In the genomic region with DNA sequence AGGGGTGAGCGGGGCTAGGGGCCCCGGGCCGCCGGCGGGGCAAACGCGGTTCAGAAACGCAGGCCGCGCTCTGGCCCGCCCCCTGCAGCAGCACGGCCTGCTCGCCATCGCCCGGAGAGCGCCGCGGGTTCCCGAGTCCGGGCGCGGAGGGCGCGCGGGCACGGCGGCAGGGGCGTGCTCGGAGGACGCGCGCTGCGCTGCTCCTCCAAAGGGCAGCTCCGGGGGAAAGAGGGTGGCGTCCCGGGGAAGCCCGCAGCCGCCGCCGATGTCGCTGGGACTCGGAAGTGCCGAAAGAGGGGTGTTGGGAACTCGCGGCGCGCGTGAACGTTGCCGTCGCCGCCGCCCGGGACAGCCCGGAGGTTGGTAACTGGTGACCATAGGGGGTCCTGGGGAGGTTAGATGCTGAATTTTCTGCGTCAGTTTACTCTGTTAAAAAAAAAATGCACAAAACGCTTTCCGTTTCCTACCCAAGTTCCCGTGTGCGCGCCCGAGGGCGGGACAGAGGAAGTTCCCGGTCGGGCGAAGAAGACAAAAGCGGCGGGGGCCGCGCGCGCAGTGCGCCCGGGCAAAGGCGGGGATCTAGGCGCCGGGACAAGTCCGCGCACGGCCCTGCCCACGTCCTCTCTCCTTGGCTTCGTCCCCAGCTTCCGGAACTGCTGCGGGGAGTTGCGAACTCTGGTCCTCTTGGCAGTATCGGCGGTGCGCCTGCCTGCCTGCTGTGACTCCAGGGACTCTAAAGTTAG, we compare ENCODE assay signal across 8 cellular contexts. TPM values are rescaled to one million over a fixed set of nuclear protein-coding genes. Genes with fewer than 3 reads are reported as not detected.
A peak's percentile ranks its signal among the peaks of the same experiment; 100 is the strongest.
DNase-seq lines count a peak whose midpoint lies in the region; ATAC-seq and TF ChIP-seq lines count a peak whose summit lies in the region.

Gene HHAT, plus strand, starts transcription at position 157 of the 743 bp plus-strand sequence. CDS start 20,074 bp downstream, outside the sequence.

- 0% methylated on average over 3 to 10 of the region's 88 CpGs for WGBS in esophagus squamous epithelium, 2 donors

- H3K4me1 ChIP-seq in esophagus squamous epithelium, result peaks cover 9 to 47% (median 22%) of the 10 kb centered on the region in 3 donors
- H3K4me1 ChIP-seq in muscle layer of duodenum (ENCODE audit: control insufficient read depth in 1 of 2, insufficient read depth in 2 of 2, low read length in 2 of 2), result peaks cover 10 to 20% of the 10 kb centered on the region in 2 donors

- peak in 2 of 4 donors; percentile 50 to 64 for TF ChIP-seq POLR2A in esophagus squamous epithelium (IDR thresholded peaks at IDR 0.05)

- H3K9me3 ChIP-seq in esophagus squamous epithelium (no peaks in the 10 kb centered on the region), muscle layer of duodenum (ENCODE audit: control insufficient read depth in 1 of 2, low read length in 2 of 2) (no peaks in the 10 kb centered on the region)

- peak in 1 of 6 experiments; percentile 10 for TF ChIP-seq CTCF in esophagus squamous epithelium (IDR thresholded peaks at IDR 0.05)

- H3K27me3 ChIP-seq in esophagus squamous epithelium (no peaks in the 10 kb centered on the region), muscle layer of duodenum (ENCODE audit: low read depth, low read length) (no peaks in the 10 kb centered on the region)

- intact Hi-C loops in esophagus squamous epithelium (cut with DNase I), result no loop called here

- H3K27ac ChIP-seq in esophagus squamous epithelium (peak within 1 kb of the TSS; percentile 91 to 97 (median 96)), muscle layer of duodenum (ENCODE audit: low read length) (peak within 1 kb of the TSS; percentile 84)

- H3K36me3 ChIP-seq in esophagus squamous epithelium (no peaks in the 10 kb centered on the region), muscle layer of duodenum (ENCODE audit: control insufficient read depth in 1 of 2, insufficient read depth in 2 of 2, low read length in 2 of 2) (no peaks in the 10 kb centered on the region)

- DNase-seq in COR-L47 (lab: John Stamatoyannopoulos, UW) (peak; percentile 53), NOMO-1 treated with dmso at 0.1 percent for 144 hours (lab: John Stamatoyannopoulos, UW; ENCODE audit: unreplicated experiment) (peak; percentile 78), esophagus squamous epithelium (lab: John Stamatoyannopoulos, UW) (no peak)
- peak; percentile 74 to 76 for DNase-seq in activated T-cell treated with anti-CD3 and anti-CD28 coated beads, Interleukin-2, amount 50 U/mL, for 48 hours
- DNase-seq in stimulated activated naive CD4-positive, alpha-beta T cell (lab: John Stamatoyannopoulos, UW), result peak in 5 of 6 experiments; percentile 7 to 55 (median 19)

- H3K4me3 ChIP-seq in esophagus squamous epithelium, result peak within 1 kb of the TSS; percentile 61 to 88 (median 85)
- peak within 1 kb of the TSS; percentile 84 to 88 for H3K4me3 ChIP-seq in muscle layer of duodenum (ENCODE audit: low read depth in 1 of 2, low read length in 2 of 2)

- ATAC-seq in GM19455 (IDR thresholded peaks at IDR 0.05; ENCODE audit: unreplicated experiment) (peak; percentile 62), HG03571 (IDR thresholded peaks at IDR 0.05; ENCODE audit: unreplicated experiment) (peak; percentile 53)

RNA-seq across cellular contexts. Expression of gene HHAT, which starts in this region (rescaled TPM):
- 1 to 10 TPM; 3.4 to 5.2 (median 4.0) TPM for total RNA-seq in esophagus squamous epithelium
